ENCODE assay signal across 8 cellular contexts in genomic region chr4:2413821-2414610, GRCh38. TPM values are rescaled to one million over a fixed set of nuclear protein-coding genes. Genes with fewer than 3 reads are reported as not detected.
A peak's percentile ranks its signal among the peaks of the same experiment; 100 is the strongest.
DNase-seq lines count a peak whose midpoint lies in the region; ATAC-seq and TF ChIP-seq lines count a peak whose summit lies in the region.

No MANE protein-coding gene starts in this region.

- H3K9ac ChIP-seq in HUES6 (ENCODE audit: low read length), result no peak overlapping the region

- H3K36me3 Mint-ChIP-seq in WTC11, result no peaks in the 10 kb centered on the region

- peaks cover 52% of the 10 kb centered on the region for H3K27me3 ChIP-seq in HUES6 (ENCODE audit: control insufficient read depth, insufficient read depth, low read length)
- peaks cover 0 to 34% (median 2%) of the 10 kb centered on the region in 4 donors for H3K27me3 ChIP-seq in esophagus muscularis mucosa

- peak overlapping the region; percentile 48; the same call in 1 of the 2 replicates for H3K4me3 ChIP-seq in HUES6 (ENCODE audit: low read depth, low read length)
- H3K4me3 ChIP-seq in esophagus muscularis mucosa, result peak overlapping the region in 3 of 4 donors; percentile 20 to 34 (median 31)

- no peak overlapping the region for H3K27ac Mint-ChIP-seq in WTC11

- ATAC-seq in WTC11 (peak; percentile 1; the same call in 1 of the 2 replicates), GM19351 (IDR thresholded peaks at IDR 0.05; ENCODE audit: unreplicated experiment) (no peak), GM18873 (IDR thresholded peaks at IDR 0.05; ENCODE audit: low FRiP score, unreplicated experiment) (no peak)

- POLR2A ChIA-PET in WTC11 (lab: Charles Lee), result interaction anchor here (0.8 to 1.5 kb wide), 2 partner anchors 12 to 193 kb away, joined by 3 to 6 read pairs; no protein-coding TSS in a partner anchor

- H3K4me1 ChIP-seq in HUES6 (ENCODE audit: control insufficient read depth, insufficient read depth, low read length) (peaks cover 28% of the 10 kb centered on the region), esophagus muscularis mucosa (peaks cover 36 to 55% (median 51%) of the 10 kb centered on the region in 4 donors)

- H3K27ac ChIP-seq in HUES6 (ENCODE audit: low read depth, low read length) (no peak overlapping the region), esophagus muscularis mucosa (replicated peaks in 1 of 4) (peak overlapping the region; percentile 50 to 70 (median 56))

- WGBS in esophagus muscularis mucosa, result 64% methylated on average over 10 of the region's 14 CpGs

- TF ChIP-seq POLR2A in esophagus muscularis mucosa (IDR thresholded peaks at IDR 0.05; ENCODE audit: low read depth), result no peak

- intact Hi-C loops in esophagus muscularis mucosa (cut with DNase I), result loop anchor here (10.0 kb wide), 1 partner anchor 551 kb away; the partner anchor contains the start of genes GRK4 and NOP14

- H3K9me3 ChIP-seq in HUES6 (ENCODE audit: control insufficient read depth, insufficient read depth, low read depth, low read length), result no peaks in the 10 kb centered on the region
- H3K9me3 ChIP-seq in esophagus muscularis mucosa, result no peaks in the 10 kb centered on the region

- TF ChIP-seq CTCF in WTC11 (IDR thresholded peaks at IDR 0.05), result no peak
- no peak for TF ChIP-seq CTCF in esophagus muscularis mucosa (IDR thresholded peaks at IDR 0.05)

- H3K4me1 Mint-ChIP-seq in WTC11, result peaks cover 53% of the 10 kb centered on the region

- no peaks in the 10 kb centered on the region for H3K9me3 Mint-ChIP-seq in WTC11

- CTCF ChIA-PET in WTC11 (lab: Charles Lee), result interaction anchor here (1.1 to 3.8 kb wide), 11 partner anchors 9 to 198 kb away, joined by 3 to 27 read pairs (median 5); partner anchors contain the start of gene RNF4

- peak overlapping the region; percentile 62 for H3K4me3 Mint-ChIP-seq in WTC11

- DNase-seq in WTC11 (ENCODE audit: low spot score) (peak; percentile 55), esophagus muscularis mucosa (ENCODE audit: extremely low spot score) (no peak), NCI-H2171 (lab: John Stamatoyannopoulos, UW) (no peak), LoVo (ENCODE audit: low spot score) (no peak)
- peak; percentile 68 for DNase-seq in stimulated activated CD8-positive, alpha-beta memory T cell treated with anti-CD3 and anti-CD28 coated beads, Interleukin-4, amount 100 ng/mL, for 48 hours

- H3K27me3 Mint-ChIP-seq in WTC11 (ENCODE audit: low read depth), result peaks cover 45% of the 10 kb centered on the region

- no peaks in the 10 kb centered on the region for H3K36me3 ChIP-seq in HUES6 (ENCODE audit: control insufficient read depth, insufficient read depth, low read length)
- H3K36me3 ChIP-seq in esophagus muscularis mucosa, result no peaks in the 10 kb centered on the region

- no peak for TF ChIP-seq EP300 in esophagus muscularis mucosa (IDR thresholded peaks at IDR 0.05)

TF ChIP-seq in WTC11, 78 proteins besides CTCF, POLR2A, EP300 and RAD21:
- TF ChIP-seq ERG (CRISPR knock-in tag; IDR thresholded peaks at IDR 0.05), result no peak
- no peak for TF ChIP-seq FOXK1 (CRISPR knock-in tag; IDR thresholded peaks at IDR 0.05)
- TF ChIP-seq E2F1 (CRISPR knock-in tag; IDR thresholded peaks at IDR 0.05), result no peak
- TF ChIP-seq PREB (CRISPR knock-in tag; IDR thresholded peaks at IDR 0.05; ENCODE audit: borderline replicate concordance), result no peak
TF ChIP-seq in WTC11: peak in this region for 0.

RNA-seq across cellular contexts. Expression of gene ZFYVE28, which starts 4.4 kb away (rescaled TPM):
- total RNA-seq in WTC11 (2021), result 4.5 to 7.8 TPM (median 6.0 TPM) in 3 replicates
- 10 to 100 TPM in 2 of 4 donors, 1 to 10 TPM in 2; 4.5 to 13.4 (median 8.4) TPM for total RNA-seq in esophagus muscularis mucosa

RNA-seq across cellular contexts. Expression of gene CFAP99, which starts 4.7 kb away (rescaled TPM):
- total RNA-seq in WTC11 (2021) (0.23 to 0.41 TPM in 2 of 3 replicates, not detected in the other), esophagus muscularis mucosa (1 to 10 TPM in 1 of 4 donors, not detected in 3; 1.5 TPM)

RNA-seq across cellular contexts. Expression of gene RNF4, which starts 54.9 kb away (rescaled TPM):
- total RNA-seq in WTC11 (2021) (77.8 to 87.3 TPM (median 82.5 TPM) in 3 replicates), esophagus muscularis mucosa (10 to 100 TPM; 33.2 to 49.0 (median 40.7) TPM)

Comparison
In these comparisons a context has a peak if more than half of its experiments do, and no peak if none do; other contexts are left out.
1. DNase-seq: peak in WTC11 (single experiment) and stimulated activated CD8-positive, alpha-beta memory T cell treated with anti-CD3 and anti-CD28 coated beads, Interleukin-4, amount 100 ng/mL, for 48 hours (single experiment); none in esophagus muscularis mucosa (single experiment), NCI-H2171 (single experiment) and LoVo (single experiment).